37 cellular contexts compared by ENCODE assay signal in the genomic region with DNA sequence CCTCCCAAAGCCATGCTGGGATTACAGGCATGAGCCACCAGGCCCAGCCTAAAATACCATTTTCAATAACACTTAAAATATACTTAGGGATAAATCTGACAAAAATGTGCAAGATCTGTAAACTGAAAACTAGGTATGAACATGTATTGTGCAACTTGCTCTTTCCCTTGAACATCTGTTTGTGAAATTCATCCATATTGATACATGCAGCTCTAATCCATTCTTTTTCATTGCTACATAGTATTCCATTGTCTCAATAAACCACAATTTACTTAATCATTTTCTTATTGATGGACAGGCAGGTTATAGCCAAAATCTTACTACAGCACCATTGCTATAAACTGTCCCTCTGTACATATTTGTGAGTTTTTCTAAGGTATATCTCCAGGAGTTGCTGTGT. TPM values are rescaled to one million over a fixed set of nuclear protein-coding genes. Genes with fewer than 3 reads are reported as not detected.
"Had no signal": no experiment of that assay in that cellular context is flagged by ENCODE, and none has a peak within 500 bp of the region (broad histone marks: within the 10 kb centered on the region; RNA-seq: fewer than 3 reads in every experiment).

No MANE protein-coding gene starts in this region.

- FAIRE-seq: astrocyte had no signal

- H3K27ac ChIP-seq: adrenal gland, body of pancreas, brain microvascular endothelial cell, breast epithelium, VCaP had no signal

- H3K4me1 ChIP-seq: adrenal gland, body of pancreas, breast epithelium had no signal

- H3K27ac Mint-ChIP-seq: activated B cell treated with CpG ODN at 0.5 μM for 24 hours; activated CD4-positive, alpha-beta memory T cell treated with anti-CD3 and anti-CD28 coated beads for 36 hours; activated CD4-positive, alpha-beta T cell treated with anti-CD3 and anti-CD28 coated beads, Interleukin-2, amount 10 ng/mL, durations not matched to agents 24 days and 14 days; activated CD8-positive, alpha-beta T cell treated with anti-CD3 and anti-CD28 coated beads for 36 hours; activated naive CD4-positive, alpha-beta T cell treated with anti-CD3 and anti-CD28 coated beads for 36 hours; activated naive CD4-positive, alpha-beta T cell treated with anti-CD3 and anti-CD28 coated beads, Interleukin-2, amount 50 U/mL, for 72 hours; activated naive CD8-positive, alpha-beta T cell treated with anti-CD3 and anti-CD28 coated beads for 36 hours; activated T-cell treated with anti-CD3 and anti-CD28 coated beads, Interleukin-2, amount 50 U/mL, for 72 hours; activated T-helper 1 cell treated with anti-CD3 and anti-CD28 coated beads, Interleukin-12 subunit alpha, Interleukin-12 subunit beta, Interleukin-2, Interleukin-4 antibody, amounts not matched to agents 30 ng/mL and 10 ng/mL and 1 ng/mL, durations not matched to agents 14 hours and 24 hours and 36 hours; activated T-helper 17 cell treated with anti-CD3 and anti-CD28 coated beads, Interleukin-2, amount 50 U/mL, for 72 hours; T-helper 1 cell treated with Interleukin-12 subunit alpha and Interleukin-12 subunit beta and Interleukin-4 antibody, amounts not matched to agents 30 μg/mL and 1 μg/mL, for 36 hours; T-helper 2 cell treated with Interferon-gamma antibody and Interleukin-4, amounts not matched to agents 5 μg/mL and 100 μg/mL, for 36 hours had no signal

- H3K9me3 Mint-ChIP-seq: activated naive CD4-positive, alpha-beta T cell treated with anti-CD3 and anti-CD28 coated beads for 36 hours; activated T-cell treated with anti-CD3 and anti-CD28 coated beads, Interleukin-2, amount 50 U/mL, for 4 hours; activated T-helper 17 cell treated with anti-CD3 and anti-CD28 coated beads, Interleukin-2, amount 50 U/mL, for 72 hours; T-helper 1 cell treated with Interleukin-12 subunit alpha and Interleukin-12 subunit beta and Interleukin-4 antibody, amounts not matched to agents 30 μg/mL and 1 μg/mL, for 36 hours had no signal

- ATAC-seq: activated CD8-positive, alpha-beta T cell treated with anti-CD3 and anti-CD28 coated beads for 36 hours; activated naive CD4-positive, alpha-beta T cell treated with anti-CD3 and anti-CD28 coated beads, Interleukin-2, amount 50 U/mL, for 72 hours; activated T-cell treated with anti-CD3 and anti-CD28 coated beads, Interleukin-2, amount 50 U/mL, for 4 hours; activated T-cell treated with anti-CD3 and anti-CD28 coated beads, Interleukin-2, amount 50 U/mL, for 72 hours; activated T-helper 17 cell treated with anti-CD3 and anti-CD28 coated beads, Interleukin-2, amount 50 U/mL, for 72 hours; body of pancreas had no signal

- H3K4me3 ChIP-seq: adrenal gland, body of pancreas, breast epithelium had no signal

- H3K36me3 Mint-ChIP-seq: activated CD4-positive, alpha-beta memory T cell treated with anti-CD3 and anti-CD28 coated beads for 36 hours; activated naive CD8-positive, alpha-beta T cell treated with anti-CD3 and anti-CD28 coated beads for 36 hours had no signal

- H3K4me3 Mint-ChIP-seq: activated B cell treated with CpG ODN at 0.5 μM for 24 hours; activated CD4-positive, alpha-beta memory T cell treated with anti-CD3 and anti-CD28 coated beads for 36 hours; activated CD4-positive, alpha-beta T cell treated with anti-CD3 and anti-CD28 coated beads, Interleukin-2, amount 10 ng/mL, durations not matched to agents 24 days and 14 days; activated CD8-positive, alpha-beta T cell treated with anti-CD3 and anti-CD28 coated beads for 36 hours; activated naive CD4-positive, alpha-beta T cell treated with anti-CD3 and anti-CD28 coated beads for 36 hours; activated naive CD8-positive, alpha-beta T cell treated with anti-CD3 and anti-CD28 coated beads for 36 hours; activated T-cell treated with anti-CD3 and anti-CD28 coated beads, Interleukin-2, amount 50 U/mL, for 4 hours; activated T-cell treated with anti-CD3 and anti-CD28 coated beads, Interleukin-2, amount 50 U/mL, for 72 hours; activated T-helper 1 cell treated with anti-CD3 and anti-CD28 coated beads, Interleukin-12 subunit alpha, Interleukin-12 subunit beta, Interleukin-2, Interleukin-4 antibody, amounts not matched to agents 30 ng/mL and 10 ng/mL and 1 ng/mL, durations not matched to agents 14 hours and 24 hours and 36 hours; activated T-helper 17 cell treated with anti-CD3 and anti-CD28 coated beads, Interleukin-2, amount 50 U/mL, for 72 hours; T-helper 1 cell treated with Interleukin-12 subunit alpha and Interleukin-12 subunit beta and Interleukin-4 antibody, amounts not matched to agents 30 μg/mL and 1 μg/mL, for 36 hours; T-helper 2 cell treated with Interferon-gamma antibody and Interleukin-4, amounts not matched to agents 5 μg/mL and 100 μg/mL, for 36 hours had no signal

- H3K36me3 ChIP-seq: adrenal gland, brain microvascular endothelial cell, breast epithelium had no signal

- H3K27me3 ChIP-seq: adrenal gland, body of pancreas, brain microvascular endothelial cell had no signal

- DNase-seq: activated B cell treated with CpG ODN at 0.5 μM for 24 hours; activated CD4-positive, alpha-beta memory T cell treated with anti-CD3 and anti-CD28 coated beads for 36 hours; activated CD4-positive, alpha-beta T cell treated with anti-CD3 and anti-CD28 coated beads for 4 hours; activated CD4-positive, alpha-beta T cell treated with anti-CD3 and anti-CD28 coated beads, Interleukin-2, amount 10 ng/mL, durations not matched to agents 24 days and 14 days; activated CD4-positive, alpha-beta T cell treated with anti-CD3 and anti-CD28 coated beads, Interleukin-2, amount 50 U/mL, for 1 hour; activated CD4-positive, alpha-beta T cell treated with anti-CD3 and anti-CD28 coated beads, Interleukin-2, amount 50 U/mL, for 4 hours; activated CD4-positive, CD25-positive, alpha-beta regulatory T cell treated with anti-CD3 and anti-CD28 coated beads, Interleukin-2, amount 50 U/mL, for 72 hours; activated CD8-positive, alpha-beta memory T cell treated with anti-CD3 and anti-CD28 coated beads, Interleukin-2, amount 50 U/mL, for 4 hours; activated CD8-positive, alpha-beta T cell treated with anti-CD3 and anti-CD28 coated beads for 36 hours; activated effector memory CD4-positive, alpha-beta T cell treated with anti-CD3 and anti-CD28 coated beads, Interleukin-2, amount 50 U/mL, for 16 hours; activated gamma-delta T cell treated with Interleukin-2 at 50 U/mL for 16 hours; activated naive CD4-positive, alpha-beta T cell; activated naive CD4-positive, alpha-beta T cell treated with anti-CD3 and anti-CD28 coated beads for 36 hours; activated naive CD4-positive, alpha-beta T cell treated with anti-CD3 and anti-CD28 coated beads, Interleukin-2, amount 50 U/mL, for 16 hours; activated naive CD8-positive, alpha-beta T cell treated with anti-CD3 and anti-CD28 coated beads for 36 hours; activated T-cell treated with anti-CD3 and anti-CD28 coated beads for 4 hours; activated T-cell treated with anti-CD3 and anti-CD28 coated beads, Interleukin-2, amount 50 U/mL, for 1 hour; activated T-cell treated with anti-CD3 and anti-CD28 coated beads, Interleukin-2, amount 50 U/mL, for 4 hours; activated T-cell treated with anti-CD3 and anti-CD28 coated beads, Interleukin-2, amount 50 U/mL, for 72 hours; adrenal gland; amniotic stem cell; aorta; body of pancreas; brain microvascular endothelial cell; central memory CD4-positive, alpha-beta T cell; T-helper 2 cell; T-helper 9 cell had no signal

- H3K4me1 Mint-ChIP-seq: activated CD4-positive, alpha-beta T cell treated with anti-CD3 and anti-CD28 coated beads, Interleukin-2, amount 10 ng/mL, durations not matched to agents 24 days and 14 days; activated naive CD8-positive, alpha-beta T cell treated with anti-CD3 and anti-CD28 coated beads for 36 hours; activated T-helper 17 cell treated with anti-CD3 and anti-CD28 coated beads, Interleukin-2, amount 50 U/mL, for 72 hours had no signal

- H3K9me3 ChIP-seq: adrenal gland, body of pancreas, breast epithelium had no signal

RNA-seq across cellular contexts. Expression of a gene that starts 4.7 kb away (rescaled TPM):
- total RNA-seq: activated B cell treated with CpG ODN at 0.5 μM for 24 hours; activated CD4-positive, alpha-beta memory T cell treated with anti-CD3 and anti-CD28 coated beads for 36 hours; activated CD4-positive, alpha-beta T cell treated with anti-CD3 and anti-CD28 coated beads, Interleukin-2, amount 10 ng/mL, durations not matched to agents 24 days and 14 days; activated CD8-positive, alpha-beta memory T cell treated with anti-CD3 and anti-CD28 coated beads for 36 hours; activated CD8-positive, alpha-beta T cell treated with anti-CD3 and anti-CD28 coated beads for 36 hours; activated naive CD4-positive, alpha-beta T cell treated with anti-CD3 and anti-CD28 coated beads for 36 hours; activated naive CD4-positive, alpha-beta T cell treated with anti-CD3 and anti-CD28 coated beads, Interleukin-2, amount 50 U/mL, for 72 hours; activated naive CD8-positive, alpha-beta T cell treated with anti-CD3 and anti-CD28 coated beads for 36 hours; activated T-cell treated with anti-CD3 and anti-CD28 coated beads, Interleukin-2, amount 50 U/mL, for 4 hours; activated T-cell treated with anti-CD3 and anti-CD28 coated beads, Interleukin-2, amount 50 U/mL, for 72 hours; activated T-helper 1 cell treated with anti-CD3 and anti-CD28 coated beads, Interleukin-12 subunit alpha, Interleukin-12 subunit beta, Interleukin-2, Interleukin-4 antibody, amounts not matched to agents 30 ng/mL and 10 ng/mL and 1 ng/mL, durations not matched to agents 14 hours and 24 hours and 36 hours; activated T-helper 17 cell treated with anti-CD3 and anti-CD28 coated beads, Interleukin-2, amount 50 U/mL, for 72 hours; astrocyte; body of pancreas; cardiac septum had no signal
- polyA plus RNA-seq: adrenal gland had no signal
